5 cellular contexts compared by ENCODE assay signal in the genomic region with DNA sequence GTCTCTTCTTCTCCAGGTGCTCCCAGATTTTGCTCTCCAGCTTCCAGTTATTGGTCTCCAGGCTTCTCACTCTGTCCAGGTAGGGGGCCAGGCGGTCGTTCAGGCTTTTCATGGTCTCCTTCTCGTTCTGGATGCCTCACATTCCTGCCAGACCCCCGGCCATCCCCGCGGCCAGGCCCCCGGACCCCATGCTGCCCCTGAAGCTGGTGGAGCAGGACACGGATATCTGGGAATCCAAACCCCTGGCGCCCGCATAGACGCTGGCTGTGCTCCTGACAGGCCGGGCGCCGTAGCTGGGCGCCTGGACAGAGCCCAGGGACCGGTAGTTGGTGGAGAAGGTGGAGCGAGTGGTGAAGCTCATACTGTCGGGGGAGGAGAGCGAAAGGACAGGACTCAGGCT.
"Had no signal": no experiment of that assay in that cellular context is flagged by ENCODE, and none has a peak within 500 bp of the region (broad histone marks: within the 10 kb centered on the region; RNA-seq: fewer than 3 reads in every experiment).

No MANE protein-coding gene starts in this region.

- DNase-seq: IMR-90, KBM-7, KG1 had no signal

- ATAC-seq: HepG2, K562 had no signal
